In genomic region chr16:11780988-11781680, GRCh38 we compare ENCODE assay signal across 10 cellular contexts. TPM values are rescaled to one million over a fixed set of nuclear protein-coding genes. Genes with fewer than 3 reads are reported as not detected.
A peak's percentile ranks its signal among the peaks of the same experiment; 100 is the strongest.
DNase-seq lines count a peak whose midpoint lies in the region; ATAC-seq and TF ChIP-seq lines count a peak whose summit lies in the region.
"Had no signal": no experiment of that assay in that cellular context is flagged by ENCODE, and none has a peak within 500 bp of the region (broad histone marks: within the 10 kb centered on the region; RNA-seq: fewer than 3 reads in every experiment).

No MANE protein-coding gene starts in this region.

- H2AFZ ChIP-seq in OCI-LY1 (ENCODE audit: low read length) (no peak overlapping the region), smooth muscle cell (ENCODE audit: low read depth) (no peak overlapping the region)

- H3K9me3 ChIP-seq in OCI-LY1 (ENCODE audit: low read length) (no peaks in the 10 kb centered on the region), endodermal cell (ENCODE audit: control insufficient read depth, low read length) (no peaks in the 10 kb centered on the region), smooth muscle cell (replicated peaks; ENCODE audit: low read depth) (no peaks in the 10 kb centered on the region), ovary (no peaks in the 10 kb centered on the region)

- H3K79me2 ChIP-seq in OCI-LY1 (ENCODE audit: insufficient read depth, low read length) (peaks cover 16% of the 10 kb centered on the region; the same call in 1 of the 2 replicates), smooth muscle cell (ENCODE audit: low read depth) (peaks cover 75% of the 10 kb centered on the region)

- 0 out of 2 replicates have a peak overlapping the region, but pooled peaks have one; percentile 30 for H3K9ac ChIP-seq in OCI-LY1 (ENCODE audit: low read length)
- no peak overlapping the region for H3K9ac ChIP-seq in endodermal cell (ENCODE audit: extremely low read depth, low read length, poor library complexity, severe bottlenecking)
- H3K9ac ChIP-seq in smooth muscle cell (ENCODE audit: low read depth): no peak overlapping the region

- no peak for ATAC-seq in activated CD4-positive, alpha-beta T cell treated with anti-CD3 and anti-CD28 coated beads for 36 hours

- H3K4me1 ChIP-seq in OCI-LY1 (ENCODE audit: insufficient read depth, low read length, severe bottlenecking): peaks cover 50% of the 10 kb centered on the region
- peaks cover 9% of the 10 kb centered on the region for H3K4me1 ChIP-seq in endodermal cell (ENCODE audit: control insufficient read depth, insufficient read depth, low read length)
- H3K4me1 ChIP-seq in smooth muscle cell (ENCODE audit: low read depth): peaks cover 8% of the 10 kb centered on the region
- peaks cover 20% of the 10 kb centered on the region for H3K4me1 ChIP-seq in ovary (ENCODE audit: insufficient read depth)

- 92 to 96% methylated on average over 4 of the region's 4 CpGs for WGBS in endodermal cell (ENCODE audit: insufficient coverage in 1 of 2, insufficient read length in 1 of 2), 2 experiments
- 27% methylated on average over 4 of the region's 4 CpGs for WGBS in smooth muscle cell (ENCODE audit: low lambda C conversion rate)
- 59 to 71% (median 63%) methylated on average over 4 of the region's 4 CpGs for WGBS in ovary, 3 donors

- intact Hi-C loops in activated CD4-positive, alpha-beta T cell treated with anti-CD3 and anti-CD28 coated beads for 36 hours (cut with DNase I, micrococcal nuclease): loop anchor here (5.0 kb wide), 4 partner anchors 131 to 756 kb away; partner anchors contain the start of genes LITAF (in 1 of the 2) and SOCS1 (in 1 of the 2)
- intact Hi-C loops in ovary (cut with DNase I): no loop called here

- no peaks in the 10 kb centered on the region for H3K9me3 Mint-ChIP-seq in activated CD4-positive, alpha-beta T cell treated with anti-CD3 and anti-CD28 coated beads for 36 hours (ENCODE audit: low read depth)
- H3K9me3 Mint-ChIP-seq in endodermal cell: no peaks in the 10 kb centered on the region
- H3K9me3 Mint-ChIP-seq: activated naive CD8-positive, alpha-beta T cell treated with anti-CD3 and anti-CD28 coated beads, Interleukin-2, amount 10 ng/mL, durations not matched to agents 7 days and 5 days had no signal

- H3K27me3 ChIP-seq in OCI-LY1 (ENCODE audit: insufficient read depth, low read length) (no peaks in the 10 kb centered on the region), endodermal cell (ENCODE audit: control insufficient read depth, insufficient read depth, low read length, poor library complexity, severe bottlenecking) (no peaks in the 10 kb centered on the region), smooth muscle cell (ENCODE audit: low read depth) (no peaks in the 10 kb centered on the region), ovary (no peaks in the 10 kb centered on the region)

- peaks cover 52% of the 10 kb centered on the region for H3K4me1 Mint-ChIP-seq in activated CD4-positive, alpha-beta T cell treated with anti-CD3 and anti-CD28 coated beads for 36 hours
- H3K4me1 Mint-ChIP-seq in endodermal cell: peaks cover 14% of the 10 kb centered on the region

- CTCF ChIA-PET in activated CD4-positive, alpha-beta T cell treated with anti-CD3 and anti-CD28 coated beads for 36 hours (lab: Charles Lee): interaction anchor here (1.1 to 4.5 kb wide), 5 partner anchors 9 to 385 kb away, joined by 3 to 28 read pairs (median 4); partner anchors contain the start of gene ZC3H7A

- TF ChIP-seq POLR2A in ovary (IDR thresholded peaks at IDR 0.05): no peak

- H3F3A ChIP-seq in OCI-LY1 (ENCODE audit: insufficient read depth, low read length) (peaks cover 14% of the 10 kb centered on the region), smooth muscle cell (ENCODE audit: low read depth) (peaks cover 3% of the 10 kb centered on the region)

- H3K4me3 ChIP-seq in OCI-LY1 (ENCODE audit: low read depth, low read length, poor library complexity, severe bottlenecking) (no peak overlapping the region), endodermal cell (ENCODE audit: low read length) (no peak overlapping the region), smooth muscle cell (no peak overlapping the region), ovary (no peak overlapping the region)

- H3K27ac ChIP-seq in OCI-LY1 (ENCODE audit: low read depth, low read length, poor library complexity, severe bottlenecking) (peak overlapping the region; percentile 92), endodermal cell (ENCODE audit: low read depth, low read length) (peak overlapping the region; percentile 28), smooth muscle cell (ENCODE audit: low read depth) (peak overlapping the region; percentile 90), ovary (no peak overlapping the region)

- POLR2A ChIA-PET in activated CD4-positive, alpha-beta T cell treated with anti-CD3 and anti-CD28 coated beads for 36 hours (lab: Charles Lee): interaction anchor here (0.7 to 2.2 kb wide), 4 partner anchors 9 to 17 kb away, joined by 3 to 9 read pairs (median 5); partner anchors contain the start of gene ZC3H7A

- peaks cover 38% of the 10 kb centered on the region for H3K36me3 ChIP-seq in OCI-LY1 (ENCODE audit: insufficient read depth, low read length)
- H3K36me3 ChIP-seq in endodermal cell (ENCODE audit: control insufficient read depth, insufficient read depth, low read length): peaks cover 51% of the 10 kb centered on the region
- peaks cover 7% of the 10 kb centered on the region for H3K36me3 ChIP-seq in smooth muscle cell (ENCODE audit: low read depth)
- H3K36me3 ChIP-seq in ovary: no peaks in the 10 kb centered on the region

- H3K4me2 ChIP-seq in OCI-LY1 (ENCODE audit: low read length): peak overlapping the region; percentile 61; the same call in 1 of the 2 replicates
- H3K4me2 ChIP-seq in smooth muscle cell: peak overlapping the region; percentile 76

- peaks cover 26% of the 10 kb centered on the region for H3K36me3 Mint-ChIP-seq in activated CD4-positive, alpha-beta T cell treated with anti-CD3 and anti-CD28 coated beads for 36 hours (ENCODE audit: low read depth)
- peaks cover 21% of the 10 kb centered on the region for H3K36me3 Mint-ChIP-seq in endodermal cell (ENCODE audit: low read depth)

- DNase-seq in activated CD4-positive, alpha-beta T cell treated with anti-CD3 and anti-CD28 coated beads for 36 hours: no peak
- DNase-seq in activated CD4-positive, alpha-beta T cell treated with anti-CD3 and anti-CD28 coated beads for 1 hour: no peak
- DNase-seq in endodermal cell (no peak), smooth muscle cell (lab: John Stamatoyannopoulos, UW; ENCODE audit: unreplicated experiment) (no peak), ovary (no peak), GM20000 (ENCODE audit: low spot score) (no peak), islet precursor cell (no peak)
- DNase-seq: activated naive CD8-positive, alpha-beta T cell treated with anti-CD3 and anti-CD28 coated beads, Interleukin-2, amount 10 ng/mL, durations not matched to agents 7 days and 5 days; KG1 had no signal

- no peak overlapping the region for H3K4me3 Mint-ChIP-seq in activated CD4-positive, alpha-beta T cell treated with anti-CD3 and anti-CD28 coated beads for 36 hours
- no peak overlapping the region for H3K4me3 Mint-ChIP-seq in endodermal cell
- H3K4me3 Mint-ChIP-seq: activated naive CD8-positive, alpha-beta T cell treated with anti-CD3 and anti-CD28 coated beads, Interleukin-2, amount 10 ng/mL, durations not matched to agents 7 days and 5 days had no signal

- no peak for TF ChIP-seq CTCF in OCI-LY1 (IDR thresholded peaks at IDR 0.05; ENCODE audit: low read length)
- TF ChIP-seq CTCF in endodermal cell (conservative IDR thresholded peaks at IDR 0.05): no peak
- TF ChIP-seq CTCF in smooth muscle cell (IDR thresholded peaks at IDR 0.05; ENCODE audit: borderline replicate concordance, insufficient read depth, poor library complexity, severe bottlenecking): no peak
- no peak for TF ChIP-seq CTCF in ovary (IDR thresholded peaks at IDR 0.05)
- TF ChIP-seq CTCF in GM20000 (IDR thresholded peaks at IDR 0.05; ENCODE audit: extremely low read depth, missing control alignments): no peak

- no peaks in the 10 kb centered on the region for H4K20me1 ChIP-seq in OCI-LY1 (ENCODE audit: insufficient read depth, low read length)
- H4K20me1 ChIP-seq in smooth muscle cell (ENCODE audit: low read depth): peaks cover 62% of the 10 kb centered on the region

- H3K27me3 Mint-ChIP-seq in activated CD4-positive, alpha-beta T cell treated with anti-CD3 and anti-CD28 coated beads for 36 hours: no peaks in the 10 kb centered on the region
- H3K27me3 Mint-ChIP-seq in endodermal cell (ENCODE audit: insufficient read depth): no peaks in the 10 kb centered on the region
- H3K27me3 Mint-ChIP-seq: activated naive CD8-positive, alpha-beta T cell treated with anti-CD3 and anti-CD28 coated beads, Interleukin-2, amount 10 ng/mL, durations not matched to agents 7 days and 5 days had no signal

- H3K27ac Mint-ChIP-seq in activated CD4-positive, alpha-beta T cell treated with anti-CD3 and anti-CD28 coated beads for 36 hours: peak overlapping the region; percentile 97
- H3K27ac Mint-ChIP-seq in endodermal cell: peak overlapping the region; percentile 0

- no peak for TF ChIP-seq EP300 in ovary (IDR thresholded peaks at IDR 0.05)

- no peaks in the 10 kb centered on the region for H3K9me2 ChIP-seq in OCI-LY1 (ENCODE audit: low read depth, low read length)

RNA-seq across cellular contexts. Expression of gene ZC3H7A, which starts 15.9 kb away (rescaled TPM):
- total RNA-seq in activated CD4-positive, alpha-beta T cell treated with anti-CD3 and anti-CD28 coated beads for 36 hours: 10 to 100 TPM; 74.1 to 95.1 TPM
- 10 to 100 TPM; 37.7 to 38.5 TPM for total RNA-seq in endodermal cell
- 49.7 TPM for polyA plus RNA-seq in endodermal cell (2013, experiment 1 of 2)
- 47.6 TPM for polyA plus RNA-seq in endodermal cell (2013, experiment 2 of 2)
- total RNA-seq in smooth muscle cell: 38.6 and 43.4 TPM in 2 replicates
- 31.3 and 37.3 TPM in 2 replicates for polyA plus RNA-seq in smooth muscle cell
- 10 to 100 TPM; 42.1 to 60.9 (median 50.7) TPM for total RNA-seq in ovary
- 10 to 100 TPM; 34.9 to 57.6 TPM for polyA plus RNA-seq in ovary

RNA-seq across cellular contexts. Expression of gene TXNDC11, which starts 38.5 kb away (rescaled TPM):
- total RNA-seq in activated CD4-positive, alpha-beta T cell treated with anti-CD3 and anti-CD28 coated beads for 36 hours: 10 to 100 TPM; 27.3 to 28.3 TPM
- 10 to 100 TPM; 16.4 to 20.8 TPM for total RNA-seq in endodermal cell
- polyA plus RNA-seq in endodermal cell (2013, experiment 1 of 2): 13.2 TPM
- 13.6 TPM for polyA plus RNA-seq in endodermal cell (2013, experiment 2 of 2)
- 30.8 and 31.1 TPM in 2 replicates for total RNA-seq in smooth muscle cell
- polyA plus RNA-seq in smooth muscle cell: 27.3 and 27.9 TPM in 2 replicates
- 10 to 100 TPM; 32.3 to 48.6 (median 40.6) TPM for total RNA-seq in ovary
- 10 to 100 TPM; 35.1 to 39.2 TPM for polyA plus RNA-seq in ovary

Comparison
In these comparisons a context has a peak if more than half of its experiments do, and no peak if none do; other contexts are left out.
1. H3K27ac ChIP-seq: peak in OCI-LY1 (single experiment), endodermal cell (single experiment) and smooth muscle cell (single experiment); none in ovary (0 of 2).
2. intact Hi-C loops: an anchor here in activated CD4-positive, alpha-beta T cell treated with anti-CD3 and anti-CD28 coated beads for 36 hours (5.0 kb wide); none called in ovary.